24 cellular contexts compared by ENCODE assay signal in genomic region chr1:63886348-63886747, GRCh38.
DNase-seq lines count a peak whose midpoint lies in the region; ATAC-seq, FAIRE-seq and TF ChIP-seq lines count a peak whose summit lies in the region.
"Had no signal": no experiment of that assay in that cellular context is flagged by ENCODE, and none has a peak within 500 bp of the region (broad histone marks: within the 10 kb centered on the region; RNA-seq: fewer than 3 reads in every experiment).

No MANE protein-coding gene starts in this region.

- ATAC-seq in SK-N-SH treated with all-trans-retinoic acid at 6 μM for 48 hours: peak; percentile 22; the same call in 2 of the 3 replicates
- ATAC-seq in HG02763 (IDR thresholded peaks at IDR 0.05; ENCODE audit: unreplicated experiment): no peak
- no peak for ATAC-seq in GM21447 (IDR thresholded peaks at IDR 0.05; ENCODE audit: unreplicated experiment)
- ATAC-seq: HepG2, K562, Panc1 had no signal

- no peak for FAIRE-seq in RCC 7860 (lab: Jason Lieb, UNC)
- FAIRE-seq: A204.1, D721Med, H1, HepG2, K562 had no signal

- H3K4me3 ChIP-seq in fibroblast of mammary gland (ENCODE audit: control insufficient read depth, low read depth, low read length): no peak overlapping the region
- H3K4me3 ChIP-seq: BLaER1, K562, SK-N-MC had no signal

- peak; percentile 45 for DNase-seq in HCEC 1CT
- peak; percentile 76 for DNase-seq in fibroblast of mammary gland (ENCODE audit: low read depth)
- DNase-seq in RCC 7860 (ENCODE audit: low spot score): no peak
- no peak for DNase-seq in cortex of kidney (lab: John Stamatoyannopoulos, UW)
- DNase-seq: CD4-positive, CD25-positive, alpha-beta regulatory T cell; Kasumi-1; MV-4-11; NCI-H1105 treated with DMSO at 0.1 percent for 48 hours; NCI-H146; NCI-H2029; NCI-H446 treated with DMSO at 0.1 percent for 48 hours; NCI-H526 treated with DMSO at 0.1 percent for 48 hours; SIG-M5 had no signal

- TF ChIP-seq CTCF in fibroblast of mammary gland (conservative IDR thresholded peaks at IDR 0.05; ENCODE audit: control insufficient read depth, insufficient read depth, low read depth, low read length): no peak

TF ChIP-seq in SK-N-SH treated with all-trans-retinoic acid at 6 μM for 48 hours, 23 proteins besides CTCF, POLR2A, EP300 and RAD21:
- no peak for TF ChIP-seq TCF4 (CRISPR knock-in tag; IDR thresholded peaks at IDR 0.05; ENCODE audit: borderline replicate concordance)
- TF ChIP-seq, protein P1, sequence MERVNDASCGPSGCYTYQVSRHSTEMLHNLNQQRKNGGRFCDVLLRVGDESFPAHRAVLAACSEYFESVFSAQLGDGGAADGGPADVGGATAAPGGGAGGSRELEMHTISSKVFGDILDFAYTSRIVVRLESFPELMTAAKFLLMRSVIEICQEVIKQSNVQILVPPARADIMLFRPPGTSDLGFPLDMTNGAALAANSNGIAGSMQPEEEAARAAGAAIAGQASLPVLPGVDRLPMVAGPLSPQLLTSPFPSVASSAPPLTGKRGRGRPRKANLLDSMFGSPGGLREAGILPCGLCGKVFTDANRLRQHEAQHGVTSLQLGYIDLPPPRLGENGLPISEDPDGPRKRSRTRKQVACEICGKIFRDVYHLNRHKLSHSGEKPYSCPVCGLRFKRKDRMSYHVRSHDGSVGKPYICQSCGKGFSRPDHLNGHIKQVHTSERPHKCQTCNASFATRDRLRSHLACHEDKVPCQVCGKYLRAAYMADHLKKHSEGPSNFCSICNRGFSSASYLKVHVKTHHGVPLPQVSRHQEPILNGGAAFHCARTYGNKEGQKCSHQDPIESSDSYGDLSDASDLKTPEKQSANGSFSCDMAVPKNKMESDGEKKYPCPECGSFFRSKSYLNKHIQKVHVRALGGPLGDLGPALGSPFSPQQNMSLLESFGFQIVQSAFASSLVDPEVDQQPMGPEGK (CRISPR knock-in tag; IDR thresholded peaks at IDR 0.05; ENCODE audit: borderline replicate concordance): no peak
- TF ChIP-seq ZNF8 (CRISPR knock-in tag; IDR thresholded peaks at IDR 0.05): no peak
- no peak for TF ChIP-seq RARB (CRISPR knock-in tag; IDR thresholded peaks at IDR 0.05)
TF ChIP-seq in SK-N-SH treated with all-trans-retinoic acid at 6 μM for 48 hours: peak in this region for 0.

Comparison
In these comparisons a context has a peak if more than half of its experiments do, and no peak if none do; other contexts are left out.
1. DNase-seq: peak in HCEC 1CT (single experiment) and fibroblast of mammary gland (single experiment); none in RCC 7860 (single experiment) and cortex of kidney (single experiment).